In the genomic region with DNA sequence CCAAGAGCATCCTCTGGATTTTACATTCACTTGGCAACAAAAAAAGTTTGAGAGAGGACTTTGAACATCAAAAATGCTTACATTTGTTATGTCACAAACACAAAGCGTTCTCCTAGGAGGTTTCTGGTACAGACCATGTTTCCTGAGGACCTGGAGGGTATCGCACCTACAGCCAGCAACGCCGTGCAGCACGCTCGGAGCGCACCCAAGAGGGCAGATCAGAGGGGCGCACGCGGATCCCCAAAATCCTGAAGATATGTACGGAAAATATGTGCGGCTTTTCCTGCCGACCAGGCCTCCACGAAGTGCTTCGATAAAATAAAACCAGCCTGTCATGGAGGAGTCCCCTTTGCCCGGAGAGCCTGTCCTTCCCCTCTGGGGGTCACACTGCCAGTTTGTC, we compare ENCODE assay signal across 24 cellular contexts.
"Had no signal": no experiment of that assay in that cellular context is flagged by ENCODE, and none has a peak within 500 bp of the region (broad histone marks: within the 10 kb centered on the region; RNA-seq: fewer than 3 reads in every experiment).

No MANE protein-coding gene starts in this region.

- H3K27me3 ChIP-seq: Peyer's patch, SJSA1 had no signal

- H3K36me3 ChIP-seq: Peyer's patch, SJSA1 had no signal

- H3K4me2 ChIP-seq: PC-9 had no signal

- DNase-seq: KBM-7; MV-4-11; NCI-H1092; NCI-H1436; NCI-H187; NCI-H2029; NCI-H2081 treated with DMSO at 0.1 percent for 48 hours; NCI-H2171; NCI-H226; NCI-H446; NCI-H510A; NCI-H524 treated with DMSO at 0.1 percent for 48 hours; NCI-H69; NCI-H774; NK-92 treated with Interleukin-12 subunit alpha and Interleukin-12 subunit beta, amount 100 ng/mL, for 24 hours; PC-9; Peyer's patch; SIG-M5; T-helper 1 cell had no signal

- H3K4me1 ChIP-seq: Peyer's patch, SJSA1 had no signal

- H3K27ac ChIP-seq: HL-60, PC-9, Peyer's patch, SJSA1, SK-N-MC had no signal

- H3K4me3 ChIP-seq: PC-9, Peyer's patch, SJSA1, SK-N-MC had no signal

- H3K9me3 ChIP-seq: Peyer's patch had no signal

- ATAC-seq: Right ventricle myocardium inferior had no signal

- H2AFZ ChIP-seq: PC-9 had no signal

- FAIRE-seq: HTR-8/SVneo had no signal
